8 cellular contexts compared by ENCODE assay signal in genomic region chr14:68577802-68578431, GRCh38.
A peak's percentile ranks its signal among the peaks of the same experiment; 100 is the strongest.
DNase-seq lines count a peak whose midpoint lies in the region; ATAC-seq, FAIRE-seq and TF ChIP-seq lines count a peak whose summit lies in the region.
"Not testable (repeated sequence)": the region's sequence is repeated elsewhere in the genome, so short reads cannot be mapped to it uniquely, and the experiment has no call there.

No MANE protein-coding gene starts in this region.

- H3K4me3 ChIP-seq in body of pancreas; fibroblast of mammary gland (ENCODE audit: control insufficient read depth, low read depth, low read length); keratinocyte (ENCODE audit: control insufficient read depth in 2 of 3, extremely low read depth in 1 of 3, insufficient read depth in 2 of 3, low read depth in 1 of 3, low read length in 3 of 3); suprapubic skin: not testable (repeated sequence)

- CTCF ChIA-PET in RWPE1 (lab: Yijun Ruan, JAX): interaction anchor here (0.6 kb wide), 2 partner anchors 211 to 739 kb away, joined by 4 to 7 read pairs; no protein-coding TSS in a partner anchor

- H3K9me3 ChIP-seq in body of pancreas; keratinocyte (ENCODE audit: control insufficient read depth, low read depth, low read length); suprapubic skin: not testable (repeated sequence)

- H3K9ac ChIP-seq in keratinocyte (ENCODE audit: control insufficient read depth, extremely low read depth, insufficient read depth, low read length): peak overlapping the region; percentile 42

- FAIRE-seq in keratinocyte (lab: Jason Lieb, UNC): peak; percentile 100

- intact Hi-C loops in body of pancreas (cut with DNase I): not testable (repeated sequence)

- H3K27ac ChIP-seq in RWPE1 (peak overlapping the region; percentile 89), body of pancreas (peak overlapping the region in 3 of 4 donors; percentile 45 to 65 (median 50)), keratinocyte (ENCODE audit: control insufficient read depth, insufficient read depth, low read length) (peak overlapping the region; percentile 79), suprapubic skin (peak overlapping the region; percentile 56)

- not testable (repeated sequence) for H3K27me3 ChIP-seq in body of pancreas; keratinocyte (ENCODE audit: control insufficient read depth, extremely low read depth, insufficient read depth, low read length); suprapubic skin

- peak; percentile 80 for ATAC-seq in body of pancreas

- H3K79me2 ChIP-seq in keratinocyte (ENCODE audit: control insufficient read depth, insufficient read depth, low read length): not testable (repeated sequence)

- not testable (repeated sequence) for TF ChIP-seq POLR2A in body of pancreas (IDR thresholded peaks at IDR 0.05); suprapubic skin (IDR thresholded peaks at IDR 0.05)

- DNase-seq in Ammon's horn (ENCODE audit: low spot score) (peak; percentile 66), HT1080 (ENCODE audit: low read depth) (peak; percentile 93), RWPE1 (ENCODE audit: low spot score) (peak; percentile 94), body of pancreas (peak; percentile 41 to 87 (median 56)), fibroblast of mammary gland (ENCODE audit: low read depth) (peak; percentile 97), keratinocyte (ENCODE audit: low read depth, low spot score) (peak; percentile 83), non-pigmented ciliary epithelial cell (ENCODE audit: low read depth) (peak; percentile 96), suprapubic skin (ENCODE audit: low spot score in 2 of 2) (peak in 1 of 2 donors; percentile 82)

- H3K4me1 ChIP-seq in body of pancreas: peaks cover 22% of the 10 kb centered on the region
- H3K4me1 ChIP-seq in keratinocyte (ENCODE audit: control insufficient read depth, extremely low read depth, insufficient read depth, low read length): peaks cover 29% of the 10 kb centered on the region
- H3K4me1 ChIP-seq in suprapubic skin: peaks cover 31% of the 10 kb centered on the region

- H3K36me3 ChIP-seq in body of pancreas (replicated peaks in 1 of 2; ENCODE audit: insufficient read depth in 1 of 2, low read depth in 2 of 2); keratinocyte (ENCODE audit: control insufficient read depth in 2 of 2, extremely low read depth in 1 of 2, insufficient read depth in 2 of 2, low read length in 2 of 2); suprapubic skin: not testable (repeated sequence)

- H3K4me2 ChIP-seq in keratinocyte (ENCODE audit: control insufficient read depth, extremely low read depth, insufficient read depth, low read depth, low read length): peak overlapping the region; percentile 20

- POLR2A ChIA-PET in RWPE1 (lab: Yijun Ruan, JAX; ENCODE audit: low non-redundant PET): not testable (repeated sequence)

- TF ChIP-seq CTCF in RWPE1 (conservative IDR thresholded peaks at IDR 0.05; ENCODE audit: low read depth); body of pancreas (IDR thresholded peaks at IDR 0.05); fibroblast of mammary gland (conservative IDR thresholded peaks at IDR 0.05; ENCODE audit: control insufficient read depth, insufficient read depth, low read depth, low read length); keratinocyte (optimal IDR thresholded peaks at IDR 0.05 in 1 of 3, IDR thresholded peaks at IDR 0.05 in 1 of 3, conservative IDR thresholded peaks at IDR 0.05 in 1 of 3; ENCODE audit: extremely low read depth in 1 of 3, insufficient read depth in 2 of 3, low read length in 3 of 3); suprapubic skin (IDR thresholded peaks at IDR 0.05): not testable (repeated sequence)

- 73 to 76% methylated on average over 14 of the region's 14 CpGs for WGBS in body of pancreas, 2 donors
- WGBS in suprapubic skin: 66% methylated on average over 14 of the region's 14 CpGs

- H2AFZ ChIP-seq in keratinocyte (ENCODE audit: control insufficient read depth, low read length): peak overlapping the region; percentile 14

- not testable (repeated sequence) for H3K9me1 ChIP-seq in keratinocyte (ENCODE audit: control insufficient read depth, extremely low read depth, insufficient read depth, low read length)

- H4K20me1 ChIP-seq in keratinocyte (ENCODE audit: control insufficient read depth, extremely low read depth, insufficient read depth, low read length): not testable (repeated sequence)

- dilution Hi-C loops in keratinocyte (cut with MboI; ENCODE audit: extremely low pct_ligation_motif_present, low sequenced_read_pairs): not testable (repeated sequence)

- TF ChIP-seq EP300 in suprapubic skin (IDR thresholded peaks at IDR 0.05): peak; percentile 54
